Comparison of ENCODE assay signal across 17 cellular contexts in the genomic region with DNA sequence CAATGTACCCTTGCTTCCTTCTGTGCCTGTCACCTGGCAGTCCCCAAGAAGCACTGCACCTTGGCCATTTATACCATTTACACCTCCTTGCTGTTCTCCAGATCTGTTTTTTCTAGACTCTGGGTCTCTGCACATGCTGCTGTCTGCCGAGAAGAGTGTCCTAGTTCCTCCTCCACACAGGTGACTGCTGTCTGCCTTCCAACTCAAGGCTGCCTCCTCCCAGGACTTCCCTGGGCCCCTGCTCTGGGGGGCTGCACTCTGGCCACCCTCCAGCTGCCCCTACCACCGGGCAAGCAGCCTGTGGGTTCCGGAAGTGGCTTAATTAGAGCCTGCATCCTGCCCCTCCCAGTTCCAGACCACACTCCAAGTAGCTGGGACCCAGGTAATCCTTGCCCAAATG.
DNase-seq lines count a peak whose midpoint lies in the region; ATAC-seq and TF ChIP-seq lines count a peak whose summit lies in the region.
"Had no signal": no experiment of that assay in that cellular context is flagged by ENCODE, and none has a peak within 500 bp of the region (broad histone marks: within the 10 kb centered on the region; RNA-seq: fewer than 3 reads in every experiment).

No MANE protein-coding gene starts in this region.

- H3K27me3 Mint-ChIP-seq in activated naive CD8-positive, alpha-beta T cell, result no peaks in the 10 kb centered on the region

- no peak overlapping the region for H3K4me3 ChIP-seq in neutrophil (ENCODE audit: low read depth in 1 of 2, low read length in 1 of 2)
- H3K4me3 ChIP-seq: HAP-1, heart left ventricle, Peyer's patch, thoracic aorta had no signal

- H3K4me1 ChIP-seq in neutrophil (ENCODE audit: control insufficient read depth in 1 of 2, insufficient read depth in 1 of 2, low read depth in 1 of 2, low read length in 1 of 2), result peaks cover 38 to 39% of the 10 kb centered on the region in 2 experiments
- H3K4me1 ChIP-seq: HAP-1 had no signal

- no peaks in the 10 kb centered on the region for H3K9me3 Mint-ChIP-seq in activated naive CD8-positive, alpha-beta T cell (ENCODE audit: low read depth)

- peaks cover 7% of the 10 kb centered on the region for H3K36me3 Mint-ChIP-seq in activated naive CD8-positive, alpha-beta T cell

- H3K4me3 Mint-ChIP-seq in activated naive CD8-positive, alpha-beta T cell, result peak overlapping the region; percentile 72

- H3K36me3 ChIP-seq in neutrophil, result peaks cover 70% of the 10 kb centered on the region

- H3K4me1 Mint-ChIP-seq in activated naive CD8-positive, alpha-beta T cell (ENCODE audit: low read depth), result peaks cover 85% of the 10 kb centered on the region

- DNase-seq in NCI-H82 (lab: John Stamatoyannopoulos, UW), result peak; percentile 47
- DNase-seq in NCI-H82 treated with DMSO at 0.1 percent for 48 hours (lab: John Stamatoyannopoulos, UW; ENCODE audit: unreplicated experiment), result no peak
- peak; percentile 13 for DNase-seq in NCI-H69 (lab: John Stamatoyannopoulos, UW)
- DNase-seq in GOT3 (lab: John Stamatoyannopoulos, UW), result no peak
- DNase-seq in NCI-H524 treated with DMSO at 0.1 percent for 48 hours (lab: John Stamatoyannopoulos, UW), result no peak
- DNase-seq: activated effector memory CD4-positive, alpha-beta T cell treated with Interleukin-2 at 50 U/mL for 16 hours; heart left ventricle; NCI-H2029; NCI-H526; Peyer's patch; right cardiac atrium had no signal

- no peak for TF ChIP-seq CTCF in neutrophil (IDR thresholded peaks at IDR 0.05)

- no peaks in the 10 kb centered on the region for H3K27me3 ChIP-seq in neutrophil
- H3K27me3 ChIP-seq: heart left ventricle, Peyer's patch had no signal

- H3K27ac ChIP-seq in neutrophil, result peak overlapping the region; percentile 69
- H3K27ac ChIP-seq: 22Rv1, thoracic aorta had no signal

- ATAC-seq in GM21367 (IDR thresholded peaks at IDR 0.05; ENCODE audit: unreplicated experiment), result no peak
- ATAC-seq: heart left ventricle, right cardiac atrium had no signal

- H3K27ac Mint-ChIP-seq in activated naive CD8-positive, alpha-beta T cell, result peak overlapping the region; percentile 81

- H3K9me3 ChIP-seq in neutrophil, result no peaks in the 10 kb centered on the region
- H3K9me3 ChIP-seq: HAP-1, heart left ventricle, Peyer's patch, thoracic aorta had no signal

Comparison
In these comparisons a context has a peak if more than half of its experiments do, and no peak if none do; other contexts are left out.
1. DNase-seq: peak in NCI-H82 (single experiment) and NCI-H69 (single experiment); none in NCI-H82 treated with DMSO at 0.1 percent for 48 hours (single experiment), GOT3 (single experiment) and NCI-H524 treated with DMSO at 0.1 percent for 48 hours (single experiment).